Comparison of ENCODE assay signal across 9 cellular contexts in genomic region chr1:34013958-34014737, GRCh38.
A peak's percentile ranks its signal among the peaks of the same experiment; 100 is the strongest.
DNase-seq lines count a peak whose midpoint lies in the region; ATAC-seq and TF ChIP-seq lines count a peak whose summit lies in the region.
"Had no signal": no experiment of that assay in that cellular context is flagged by ENCODE, and none has a peak within 500 bp of the region (broad histone marks: within the 10 kb centered on the region; RNA-seq: fewer than 3 reads in every experiment).

No MANE protein-coding gene starts in this region.

- no peak for DNase-seq in GM06990 (ENCODE audit: extremely low read depth, insufficient read length)
- DNase-seq in KBM-7 = peak; percentile 5
- peak; percentile 16 for DNase-seq in cerebellar cortex (ENCODE audit: low spot score)
- peak; percentile 46 for DNase-seq in neural crest cell (ENCODE audit: low read depth, low spot score)
- DNase-seq in SW 1271 (lab: John Stamatoyannopoulos, UW) = no peak
- no peak for DNase-seq in mesenteric fat pad (ENCODE audit: low spot score)
- DNase-seq in activated CD8-positive, alpha-beta memory T cell treated with anti-CD3 and anti-CD28 coated beads, Interleukin-2, amount 10 ng/mL, durations not matched to agents 7 days and 5 days = no peak

- no peak for ATAC-seq in activated CD8-positive, alpha-beta memory T cell treated with anti-CD3 and anti-CD28 coated beads, Interleukin-2, amount 10 ng/mL, durations not matched to agents 7 days and 5 days
- no peak for ATAC-seq in GM19455 (IDR thresholded peaks at IDR 0.05; ENCODE audit: unreplicated experiment)

- H3K4me1 Mint-ChIP-seq in neural crest cell = no peaks in the 10 kb centered on the region
- H3K4me1 Mint-ChIP-seq in activated CD8-positive, alpha-beta memory T cell treated with anti-CD3 and anti-CD28 coated beads, Interleukin-2, amount 10 ng/mL, durations not matched to agents 7 days and 5 days = no peaks in the 10 kb centered on the region

- peaks cover 4% of the 10 kb centered on the region for H3K27me3 Mint-ChIP-seq in neural crest cell (ENCODE audit: low read depth)
- H3K27me3 Mint-ChIP-seq in activated CD8-positive, alpha-beta memory T cell treated with anti-CD3 and anti-CD28 coated beads, Interleukin-2, amount 10 ng/mL, durations not matched to agents 7 days and 5 days = peaks cover 4% of the 10 kb centered on the region

- in situ Hi-C loops in KBM-7 (cut with MboI; ENCODE audit: low pct_unique_long_range_greater_than_20kb, low sequenced_read_pairs) = no loop called here

- H3K27me3 ChIP-seq in GM06990 (replicated peaks; ENCODE audit: control insufficient read depth, insufficient read depth, low read length) = no peaks in the 10 kb centered on the region; the same call in 1 of the 2 replicates

- H3K36me3 ChIP-seq in GM06990 (ENCODE audit: control insufficient read depth, insufficient read depth, low read length) = no peaks in the 10 kb centered on the region
- H3K36me3 ChIP-seq: HAP-1 had no signal

- H3K9me3 Mint-ChIP-seq in neural crest cell = peaks cover 2% of the 10 kb centered on the region
- no peaks in the 10 kb centered on the region for H3K9me3 Mint-ChIP-seq in activated CD8-positive, alpha-beta memory T cell treated with anti-CD3 and anti-CD28 coated beads, Interleukin-2, amount 10 ng/mL, durations not matched to agents 7 days and 5 days (ENCODE audit: low read depth)

- peak; percentile 75 for TF ChIP-seq CTCF in GM06990 (IDR thresholded peaks at IDR 0.05; ENCODE audit: insufficient read depth, low read length, poor library complexity, severe bottlenecking)
- TF ChIP-seq CTCF in neural crest cell (conservative IDR thresholded peaks at IDR 0.05) = peak; percentile 59

- H3K4me3 Mint-ChIP-seq in neural crest cell = no peak overlapping the region
- H3K4me3 Mint-ChIP-seq in activated CD8-positive, alpha-beta memory T cell treated with anti-CD3 and anti-CD28 coated beads, Interleukin-2, amount 10 ng/mL, durations not matched to agents 7 days and 5 days = no peak overlapping the region

- CTCF ChIA-PET in activated CD8-positive, alpha-beta memory T cell treated with anti-CD3 and anti-CD28 coated beads, Interleukin-2, amount 10 ng/mL, durations not matched to agents 7 days and 5 days (lab: Charles Lee) = interaction anchor here (1.1 to 1.3 kb wide), 3 partner anchors 15 to 381 kb away, joined by 3 read pairs; no protein-coding TSS in a partner anchor

- H3K4me3 ChIP-seq in GM06990 (replicated peaks; ENCODE audit: low read depth, low read length) = no peak overlapping the region
- H3K4me3 ChIP-seq: HAP-1 had no signal

- H3K27ac Mint-ChIP-seq in neural crest cell (ENCODE audit: unreplicated experiment) = no peak overlapping the region
- H3K27ac Mint-ChIP-seq in activated CD8-positive, alpha-beta memory T cell treated with anti-CD3 and anti-CD28 coated beads, Interleukin-2, amount 10 ng/mL, durations not matched to agents 7 days and 5 days = no peak overlapping the region

- no peaks in the 10 kb centered on the region for H3K36me3 Mint-ChIP-seq in neural crest cell (ENCODE audit: low read depth)
- H3K36me3 Mint-ChIP-seq in activated CD8-positive, alpha-beta memory T cell treated with anti-CD3 and anti-CD28 coated beads, Interleukin-2, amount 10 ng/mL, durations not matched to agents 7 days and 5 days = no peaks in the 10 kb centered on the region

Comparison
In these comparisons a context has a peak if more than half of its experiments do, and no peak if none do; other contexts are left out.
1. DNase-seq: peak in KBM-7 (single experiment), cerebellar cortex (single experiment) and neural crest cell (single experiment); none in GM06990 (single experiment), SW 1271 (0 of 2), mesenteric fat pad (single experiment) and activated CD8-positive, alpha-beta memory T cell treated with anti-CD3 and anti-CD28 coated beads, Interleukin-2, amount 10 ng/mL, durations not matched to agents 7 days and 5 days (single experiment).